In genomic region chr5:44697025-44697424, GRCh38 we compare ENCODE assay signal across 28 cellular contexts.
"Had no signal": no experiment of that assay in that cellular context is flagged by ENCODE, and none has a peak within 500 bp of the region (broad histone marks: within the 10 kb centered on the region; RNA-seq: fewer than 3 reads in every experiment).

No MANE protein-coding gene starts in this region.

- H3K4me3 ChIP-seq: dorsolateral prefrontal cortex, gastrocnemius medialis, lung, psoas muscle, skin epidermis, spleen, testis, tibial artery, upper lobe of right lung, uterus had no signal

- H3K27ac Mint-ChIP-seq: immature natural killer cell; naive thymus-derived CD8-positive, alpha-beta T cell; nephron progenitor cell; stimulated activated memory B cell treated with anti-CD40 and anti-IgM and Interleukin-4, amounts not matched to agents 10 μg/mL and 1 μg/mL and 100 μg/mL, for 72 hours had no signal

- H3K4me3 Mint-ChIP-seq: immature natural killer cell; naive thymus-derived CD8-positive, alpha-beta T cell; nephron progenitor cell; stimulated activated memory B cell treated with anti-CD40 and anti-IgM and Interleukin-4, amounts not matched to agents 10 μg/mL and 1 μg/mL and 100 μg/mL, for 72 hours had no signal

- H3K27me3 Mint-ChIP-seq: stimulated activated memory B cell treated with anti-CD40 and anti-IgM and Interleukin-4, amounts not matched to agents 10 μg/mL and 1 μg/mL and 100 μg/mL, for 72 hours had no signal

- H3K4me1 ChIP-seq: gastrocnemius medialis, psoas muscle, spleen, testis, tibial artery, upper lobe of right lung, uterus had no signal

- ATAC-seq: esophagus mucosa; gastrocnemius medialis; naive thymus-derived CD8-positive, alpha-beta T cell; psoas muscle; right cardiac atrium; stimulated activated memory B cell treated with anti-CD40 and anti-IgM and Interleukin-4, amounts not matched to agents 10 μg/mL and 1 μg/mL and 100 μg/mL, for 72 hours; stimulated activated naive CD8-positive, alpha-beta T cell treated with anti-CD3 and anti-CD28 coated beads, Interleukin-15, Interleukin-2, amounts not matched to agents 100 U/mL and 50 U/mL, for 24 hours; upper lobe of right lung had no signal

- H3K36me3 ChIP-seq: gastrocnemius medialis, spleen, tibial artery, upper lobe of right lung, uterus had no signal

- H3K4me1 Mint-ChIP-seq: immature natural killer cell; naive thymus-derived CD8-positive, alpha-beta T cell; nephron progenitor cell; stimulated activated memory B cell treated with anti-CD40 and anti-IgM and Interleukin-4, amounts not matched to agents 10 μg/mL and 1 μg/mL and 100 μg/mL, for 72 hours had no signal

- H3K9me3 ChIP-seq: gastrocnemius medialis, psoas muscle, testis, tibial artery, upper lobe of right lung, uterus had no signal

- H3K27me3 ChIP-seq: dorsolateral prefrontal cortex, gastrocnemius medialis, spleen, testis, tibial artery, upper lobe of right lung, uterus had no signal

- H3K36me3 Mint-ChIP-seq: immature natural killer cell; naive thymus-derived CD8-positive, alpha-beta T cell; stimulated activated memory B cell treated with anti-CD40 and anti-IgM and Interleukin-4, amounts not matched to agents 10 μg/mL and 1 μg/mL and 100 μg/mL, for 72 hours had no signal

- FAIRE-seq: colon, keratinocyte had no signal

- DNase-seq: dorsolateral prefrontal cortex; effector CD4-positive, alpha-beta T cell; foreskin fibroblast; gastrocnemius medialis; head of caudate nucleus; immature natural killer cell; mesenchymal stem cell; midbrain; naive thymus-derived CD8-positive, alpha-beta T cell; nephron progenitor cell; nucleus accumbens; psoas muscle; right cardiac atrium; spleen; stimulated activated CD4-positive, alpha-beta T cell treated with anti-CD3 and anti-CD28 coated beads, Interleukin-4, amount 100 ng/mL, for 4 hours; stimulated activated naive CD8-positive, alpha-beta T cell treated with anti-CD3 and anti-CD28 coated beads, Interleukin-15, Interleukin-2, amounts not matched to agents 100 U/mL and 50 U/mL, for 24 hours; substantia nigra; testis; tibial artery; upper lobe of right lung; uterus had no signal

- H3K9me3 Mint-ChIP-seq: nephron progenitor cell; stimulated activated memory B cell treated with anti-CD40 and anti-IgM and Interleukin-4, amounts not matched to agents 10 μg/mL and 1 μg/mL and 100 μg/mL, for 72 hours had no signal

- H3K27ac ChIP-seq: dorsolateral prefrontal cortex, epithelial cell of prostate, gastrocnemius medialis, psoas muscle, skin epidermis, spleen, testis, tibial artery, upper lobe of right lung, uterus had no signal
